ENCODE assay signal across 8 cellular contexts in the genomic region with DNA sequence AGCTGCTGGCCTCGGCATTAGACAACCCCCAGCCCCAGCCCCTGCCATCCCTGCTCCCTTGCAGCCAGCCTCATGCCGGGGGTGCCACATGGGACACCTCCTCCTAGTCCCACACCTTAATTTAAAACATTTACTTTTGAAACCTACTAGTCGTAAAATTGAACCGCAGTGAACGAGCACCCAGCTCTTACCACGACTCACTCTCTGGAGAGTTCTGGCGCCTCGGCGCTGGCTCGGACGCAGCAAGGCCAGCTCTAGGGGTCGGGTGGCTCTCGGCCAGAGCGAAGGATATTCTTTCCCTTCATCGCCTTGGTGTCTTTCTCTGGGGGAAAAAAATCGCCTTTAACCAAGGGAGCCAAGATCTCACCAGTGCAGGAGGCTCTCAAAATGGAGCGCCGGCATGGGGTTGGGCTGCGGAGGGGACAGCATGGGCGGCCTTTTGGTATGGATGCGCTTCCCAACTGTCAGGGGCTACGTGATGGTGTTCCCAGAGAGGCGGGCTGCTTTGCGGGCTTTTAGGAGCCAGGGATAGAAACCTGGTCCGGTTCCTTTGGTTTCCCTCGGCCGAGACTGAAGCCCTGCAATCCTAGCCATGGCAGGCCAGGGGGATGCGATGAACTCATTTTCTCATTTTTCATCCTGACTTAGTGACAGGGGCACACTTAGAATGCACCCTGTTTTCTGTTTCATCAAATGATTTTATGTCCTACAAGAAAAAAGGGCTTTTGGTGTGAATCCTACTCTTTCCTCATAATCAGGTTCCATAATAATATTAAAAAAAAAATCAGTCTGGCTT. TPM values are rescaled to one million over a fixed set of nuclear protein-coding genes. Genes with fewer than 3 reads are reported as not detected.
DNase-seq lines count a peak whose midpoint lies in the region; ATAC-seq and TF ChIP-seq lines count a peak whose summit lies in the region.

No MANE protein-coding gene starts in this region.

- H2AFZ ChIP-seq in GM23338, result peak overlapping the region; percentile 80

- DNase-seq in GM23338 (ENCODE audit: low spot score) (peak; percentile 43), WTC11 (ENCODE audit: low spot score) (no peak), glutamatergic neuron (no peak), retinal pigment epithelial cell (ENCODE audit: low read depth) (no peak)

- 0 out of 2 replicates have a peak, but pooled peaks cover under 1% of the 10 kb centered on the region for H3K9me2 ChIP-seq in GM23338 (ENCODE audit: insufficient read depth)

- no peaks in the 10 kb centered on the region for H3K36me3 ChIP-seq in GM23338 (ENCODE audit: insufficient read depth)

- H3K27me3 Mint-ChIP-seq in GM23338 (ENCODE audit: insufficient read depth, low read depth, poor library complexity) (peaks cover 33% of the 10 kb centered on the region), WTC11 (ENCODE audit: low read depth) (peaks cover 54% of the 10 kb centered on the region), glutamatergic neuron (ENCODE audit: unreplicated experiment) (peaks cover 13% of the 10 kb centered on the region)

- H3K27ac ChIP-seq in GM23338 (ENCODE audit: low read depth), result no peak overlapping the region

- peak overlapping the region; percentile 72 for H3K4me3 ChIP-seq in GM23338
- H3K4me3 ChIP-seq in retinal pigment epithelial cell (ENCODE audit: low read length), result peak overlapping the region; percentile 78

- POLR2A ChIA-PET in WTC11 (lab: Charles Lee), result interaction anchor here (1.1 kb wide), 1 partner anchor 59 kb away, joined by 3 read pairs; no protein-coding TSS in a partner anchor

- H4K20me1 ChIP-seq in GM23338 (replicated peaks; ENCODE audit: insufficient read depth), result peaks cover 15% of the 10 kb centered on the region

- H3K4me1 Mint-ChIP-seq in GM23338 (peaks cover 18% of the 10 kb centered on the region), WTC11 (peaks cover 22% of the 10 kb centered on the region), glutamatergic neuron (ENCODE audit: low read depth, unreplicated experiment) (peaks cover 2% of the 10 kb centered on the region)

- CTCF ChIA-PET in WTC11 (lab: Charles Lee), result interaction anchor here (0.8 to 6.7 kb wide), 16 partner anchors 10 to 163 kb away, joined by 3 to 100 read pairs (median 4); no protein-coding TSS in a partner anchor

- peaks cover 11% of the 10 kb centered on the region; the same call in 1 of the 2 replicates for H3K4me1 ChIP-seq in GM23338 (ENCODE audit: insufficient read depth)

- peak overlapping the region; percentile 94 for H3K4me2 ChIP-seq in GM23338

- TF ChIP-seq CTCF in GM23338 (conservative IDR thresholded peaks at IDR 0.05; ENCODE audit: low read depth in 2 of 2) (no peak), WTC11 (IDR thresholded peaks at IDR 0.05) (no peak), glutamatergic neuron (IDR thresholded peaks at IDR 0.05; ENCODE audit: partially characterized antibody, unreplicated experiment) (no peak), retinal pigment epithelial cell (conservative IDR thresholded peaks at IDR 0.05; ENCODE audit: low read depth, low read length) (no peak)

- no peaks in the 10 kb centered on the region for H3F3A ChIP-seq in GM23338 (replicated peaks; ENCODE audit: low read depth)

- H3K27ac Mint-ChIP-seq in GM23338, result no peak overlapping the region
- H3K27ac Mint-ChIP-seq in WTC11, result no peak overlapping the region
- no peak overlapping the region for H3K27ac Mint-ChIP-seq in glutamatergic neuron (ENCODE audit: unreplicated experiment)

- H3K36me3 Mint-ChIP-seq in GM23338 (ENCODE audit: low read depth) (no peaks in the 10 kb centered on the region), WTC11 (no peaks in the 10 kb centered on the region), glutamatergic neuron (ENCODE audit: unreplicated experiment) (peaks cover under 1% of the 10 kb centered on the region)

- H3K4me3 Mint-ChIP-seq in GM23338 (peak overlapping the region; percentile 76), WTC11 (peak overlapping the region; percentile 80), glutamatergic neuron (ENCODE audit: unreplicated experiment) (peak overlapping the region; percentile 86)

- ATAC-seq in GM23338 (peak; percentile 6), WTC11 (no peak), GM19324 (IDR thresholded peaks at IDR 0.05; ENCODE audit: low FRiP score, unreplicated experiment) (no peak), HG03432 (IDR thresholded peaks at IDR 0.05; ENCODE audit: unreplicated experiment) (no peak), HG02571 (IDR thresholded peaks at IDR 0.05; ENCODE audit: unreplicated experiment) (no peak), HG02884 (IDR thresholded peaks at IDR 0.05; ENCODE audit: unreplicated experiment) (no peak)

- H3K27me3 ChIP-seq in GM23338 (ENCODE audit: insufficient read depth), result peaks cover 39% of the 10 kb centered on the region

- H3K9me3 Mint-ChIP-seq in GM23338 (no peaks in the 10 kb centered on the region; the same call in 2 of the 3 replicates), WTC11 (no peaks in the 10 kb centered on the region), glutamatergic neuron (ENCODE audit: unreplicated experiment) (peaks cover 5% of the 10 kb centered on the region)

- H3K79me2 ChIP-seq in GM23338 (replicated peaks; ENCODE audit: insufficient read depth), result peaks cover 3% of the 10 kb centered on the region

TF ChIP-seq in GM23338, 12 proteins besides CTCF, POLR2A, EP300 and RAD21:
- TF ChIP-seq NANOG (IDR thresholded peaks at IDR 0.05; ENCODE audit: borderline replicate concordance) (no peak), STAT1 (IDR thresholded peaks at IDR 0.05; ENCODE audit: unreplicated experiment) (no peak), EZH2 (IDR thresholded peaks at IDR 0.05; ENCODE audit: low read depth, unreplicated experiment) (peak; percentile 32), CREB1 (CRISPR knock-in tag; IDR thresholded peaks at IDR 0.05; ENCODE audit: low read depth) (no peak), POLR2AphosphoS5 (IDR thresholded peaks at IDR 0.05; ENCODE audit: low read depth) (no peak), JUNB (IDR thresholded peaks at IDR 0.05; ENCODE audit: unreplicated experiment) (no peak)
- TF ChIP-seq, protein P1, sequence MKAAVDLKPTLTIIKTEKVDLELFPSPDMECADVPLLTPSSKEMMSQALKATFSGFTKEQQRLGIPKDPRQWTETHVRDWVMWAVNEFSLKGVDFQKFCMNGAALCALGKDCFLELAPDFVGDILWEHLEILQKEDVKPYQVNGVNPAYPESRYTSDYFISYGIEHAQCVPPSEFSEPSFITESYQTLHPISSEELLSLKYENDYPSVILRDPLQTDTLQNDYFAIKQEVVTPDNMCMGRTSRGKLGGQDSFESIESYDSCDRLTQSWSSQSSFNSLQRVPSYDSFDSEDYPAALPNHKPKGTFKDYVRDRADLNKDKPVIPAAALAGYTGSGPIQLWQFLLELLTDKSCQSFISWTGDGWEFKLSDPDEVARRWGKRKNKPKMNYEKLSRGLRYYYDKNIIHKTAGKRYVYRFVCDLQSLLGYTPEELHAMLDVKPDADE (IDR thresholded peaks at IDR 0.05), result no peak

TF ChIP-seq in WTC11, 78 proteins besides CTCF, POLR2A, EP300 and RAD21 (continues in another document):
- TF ChIP-seq, protein P2, sequence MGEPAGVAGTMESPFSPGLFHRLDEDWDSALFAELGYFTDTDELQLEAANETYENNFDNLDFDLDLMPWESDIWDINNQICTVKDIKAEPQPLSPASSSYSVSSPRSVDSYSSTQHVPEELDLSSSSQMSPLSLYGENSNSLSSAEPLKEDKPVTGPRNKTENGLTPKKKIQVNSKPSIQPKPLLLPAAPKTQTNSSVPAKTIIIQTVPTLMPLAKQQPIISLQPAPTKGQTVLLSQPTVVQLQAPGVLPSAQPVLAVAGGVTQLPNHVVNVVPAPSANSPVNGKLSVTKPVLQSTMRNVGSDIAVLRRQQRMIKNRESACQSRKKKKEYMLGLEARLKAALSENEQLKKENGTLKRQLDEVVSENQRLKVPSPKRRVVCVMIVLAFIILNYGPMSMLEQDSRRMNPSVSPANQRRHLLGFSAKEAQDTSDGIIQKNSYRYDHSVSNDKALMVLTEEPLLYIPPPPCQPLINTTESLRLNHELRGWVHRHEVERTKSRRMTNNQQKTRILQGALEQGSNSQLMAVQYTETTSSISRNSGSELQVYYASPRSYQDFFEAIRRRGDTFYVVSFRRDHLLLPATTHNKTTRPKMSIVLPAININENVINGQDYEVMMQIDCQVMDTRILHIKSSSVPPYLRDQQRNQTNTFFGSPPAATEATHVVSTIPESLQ (CRISPR knock-in tag; IDR thresholded peaks at IDR 0.05), result no peak
- TF ChIP-seq, protein P3, sequence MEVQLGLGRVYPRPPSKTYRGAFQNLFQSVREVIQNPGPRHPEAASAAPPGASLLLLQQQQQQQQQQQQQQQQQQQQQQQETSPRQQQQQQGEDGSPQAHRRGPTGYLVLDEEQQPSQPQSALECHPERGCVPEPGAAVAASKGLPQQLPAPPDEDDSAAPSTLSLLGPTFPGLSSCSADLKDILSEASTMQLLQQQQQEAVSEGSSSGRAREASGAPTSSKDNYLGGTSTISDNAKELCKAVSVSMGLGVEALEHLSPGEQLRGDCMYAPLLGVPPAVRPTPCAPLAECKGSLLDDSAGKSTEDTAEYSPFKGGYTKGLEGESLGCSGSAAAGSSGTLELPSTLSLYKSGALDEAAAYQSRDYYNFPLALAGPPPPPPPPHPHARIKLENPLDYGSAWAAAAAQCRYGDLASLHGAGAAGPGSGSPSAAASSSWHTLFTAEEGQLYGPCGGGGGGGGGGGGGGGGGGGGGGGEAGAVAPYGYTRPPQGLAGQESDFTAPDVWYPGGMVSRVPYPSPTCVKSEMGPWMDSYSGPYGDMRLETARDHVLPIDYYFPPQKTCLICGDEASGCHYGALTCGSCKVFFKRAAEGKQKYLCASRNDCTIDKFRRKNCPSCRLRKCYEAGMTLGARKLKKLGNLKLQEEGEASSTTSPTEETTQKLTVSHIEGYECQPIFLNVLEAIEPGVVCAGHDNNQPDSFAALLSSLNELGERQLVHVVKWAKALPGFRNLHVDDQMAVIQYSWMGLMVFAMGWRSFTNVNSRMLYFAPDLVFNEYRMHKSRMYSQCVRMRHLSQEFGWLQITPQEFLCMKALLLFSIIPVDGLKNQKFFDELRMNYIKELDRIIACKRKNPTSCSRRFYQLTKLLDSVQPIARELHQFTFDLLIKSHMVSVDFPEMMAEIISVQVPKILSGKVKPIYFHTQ (CRISPR knock-in tag; IDR thresholded peaks at IDR 0.05), result no peak

RNA-seq across cellular contexts. Expression of a gene that starts 2.0 kb away (rescaled TPM):
- total RNA-seq in GM23338 (2014; rRNA removed; shearing (Covaris generic)), result 14.8 and 25.4 TPM in 2 replicates
- 8.3 and 9.7 TPM in 2 replicates for polyA plus RNA-seq in GM23338 (2016; fragmentation: Nextera tagmentation; extraction: Ambion mirVana)
- total RNA-seq in WTC11 (2021) (10.5 to 12.4 TPM (median 11.8 TPM) in 3 replicates), glutamatergic neuron (ENCODE audit: unreplicated experiment) (13.1 TPM)
